8 cellular contexts compared by ENCODE assay signal in genomic region chrX:118975831-118976598, GRCh38. TPM values are rescaled to one million over a fixed set of nuclear protein-coding genes. Genes with fewer than 3 reads are reported as not detected.
DNase-seq lines count a peak whose midpoint lies in the region; ATAC-seq and TF ChIP-seq lines count a peak whose summit lies in the region.

No MANE protein-coding gene starts in this region.

- H3K36me3 Mint-ChIP-seq in activated B cell treated with CpG ODN at 0.5 μM for 24 hours (ENCODE audit: low read depth), result no peaks in the 10 kb centered on the region

- intact Hi-C loops in activated B cell treated with CpG ODN at 0.5 μM for 24 hours (cut with micrococcal nuclease) (loop anchor here (1.0 to 10.0 kb wide), 5 partner anchors 39 to 629 kb away; partner anchors contain the start of genes PGRMC1 and WDR44), mammary epithelial cell (cut with micrococcal nuclease) (no loop called here)

- no TSS peak for BruUV-seq in mammary epithelial cell (replicated peaks; lab: Mats Ljungman, UMichigan)

- H3K9me3 ChIP-seq in mammary epithelial cell (replicated peaks; ENCODE audit: insufficient read depth, low read length), result peaks cover 7% of the 10 kb centered on the region

- H3K9ac ChIP-seq in mammary epithelial cell (ENCODE audit: insufficient read depth, low read length), result no peak overlapping the region

- H3K4me1 Mint-ChIP-seq in activated B cell treated with CpG ODN at 0.5 μM for 24 hours, result peaks cover 15% of the 10 kb centered on the region

- WGBS in mammary epithelial cell (ENCODE audit: low coverage, missing lambda C conversion rate), result 78% methylated on average over 6 of the region's 64 CpGs

- H3K9me3 Mint-ChIP-seq in activated B cell treated with CpG ODN at 0.5 μM for 24 hours, result no peaks in the 10 kb centered on the region

- H3K36me3 ChIP-seq in mammary epithelial cell (ENCODE audit: insufficient read depth, low read length) (no peaks in the 10 kb centered on the region), kidney epithelial cell (ENCODE audit: control insufficient read depth, insufficient read depth, low read length) (no peaks in the 10 kb centered on the region)

- POLR2A ChIA-PET in activated B cell treated with CpG ODN at 0.5 μM for 24 hours (lab: Charles Lee), result interaction anchor here (1.1 kb wide), 1 partner anchor 41 kb away, joined by 3 read pairs; no protein-coding TSS in a partner anchor

- DNase-seq in LNCaP clone FGC (ENCODE audit: low read depth), result no peak
- peak; percentile 54 for DNase-seq in activated B cell treated with CpG ODN at 0.5 μM for 24 hours
- no peak for DNase-seq in mammary epithelial cell
- DNase-seq in kidney epithelial cell (ENCODE audit: low read depth), result no peak
- DNase-seq in stimulated activated CD4-positive, alpha-beta T cell treated with anti-CD3 and anti-CD28 coated beads, Interleukin-15, amount 100 ng/mL, for 24 hours, result peak; percentile 79
- no peak for DNase-seq in NCI-H1436 treated with DMSO at 0.1 percent for 48 hours (lab: John Stamatoyannopoulos, UW)

- no peaks in the 10 kb centered on the region for H4K20me1 ChIP-seq in mammary epithelial cell (ENCODE audit: insufficient read depth, low read length)

- no peaks in the 10 kb centered on the region for H3K79me2 ChIP-seq in mammary epithelial cell (ENCODE audit: insufficient read depth, low read length)

- dilution Hi-C loops in mammary epithelial cell (cut with HindIII; ENCODE audit: low sequenced_read_pairs), result no loop called here

- H3K4me1 ChIP-seq in mammary epithelial cell (ENCODE audit: insufficient read depth, low read length), result peaks cover 19% of the 10 kb centered on the region

- H3K4me2 ChIP-seq in mammary epithelial cell (ENCODE audit: insufficient read depth, low read depth, low read length), result peak overlapping the region; percentile 90

- H3K4me3 Mint-ChIP-seq in activated B cell treated with CpG ODN at 0.5 μM for 24 hours, result peak overlapping the region; percentile 82

- H3K27ac Mint-ChIP-seq in activated B cell treated with CpG ODN at 0.5 μM for 24 hours, result peak overlapping the region; percentile 48

- TF ChIP-seq CTCF in C4-2B (conservative IDR thresholded peaks at IDR 0.05) (no peak), LNCaP clone FGC (IDR thresholded peaks at IDR 0.05; ENCODE audit: control insufficient read depth, extremely low read depth, insufficient read depth) (no peak), activated B cell treated with CpG ODN at 0.5 μM for 24 hours (IDR thresholded peaks at IDR 0.05) (no peak), mammary epithelial cell (conservative IDR thresholded peaks at IDR 0.05 in 1 of 2, IDR thresholded peaks at IDR 0.05 in 1 of 2; ENCODE audit: extremely low read depth in 1 of 2, insufficient read depth in 1 of 2, low read depth in 1 of 2, low read length in 2 of 2) (no peak), kidney epithelial cell (IDR thresholded peaks at IDR 0.05; ENCODE audit: insufficient read depth, low read length, poor library complexity, severe bottlenecking) (no peak)

- H3K27ac ChIP-seq in C4-2B (peak overlapping the region; percentile 69), mammary epithelial cell (ENCODE audit: insufficient read depth, low read depth, low read length) (no peak overlapping the region)

- H3K27me3 ChIP-seq in mammary epithelial cell (ENCODE audit: insufficient read depth, low read length) (peaks cover 10% of the 10 kb centered on the region), kidney epithelial cell (ENCODE audit: control insufficient read depth, insufficient read depth, low read length) (peaks cover 15% of the 10 kb centered on the region)

- CTCF ChIA-PET in activated B cell treated with CpG ODN at 0.5 μM for 24 hours (lab: Charles Lee), result no interaction called here
- CTCF ChIA-PET in mammary epithelial cell (lab: Charles Lee; ENCODE audit: low non-redundant PET), result no interaction called here

- ATAC-seq in activated B cell treated with CpG ODN at 0.5 μM for 24 hours (ENCODE audit: low read depth), result peak; percentile 63
- ATAC-seq in HG02981 (IDR thresholded peaks at IDR 0.05; ENCODE audit: unreplicated experiment), result no peak

- peak overlapping the region; percentile 38 for H3K4me3 ChIP-seq in LNCaP clone FGC (ENCODE audit: low read depth, low read length)
- peak overlapping the region in 2 of 3 experiments; percentile 33 to 38 for H3K4me3 ChIP-seq in mammary epithelial cell (replicated peaks in 1 of 3; ENCODE audit: insufficient read depth in 1 of 3, low read depth in 2 of 3, low read length in 3 of 3)
- H3K4me3 ChIP-seq in kidney epithelial cell (ENCODE audit: low read depth, low read length), result peak overlapping the region; percentile 41

- peaks cover 3% of the 10 kb centered on the region for H3K27me3 Mint-ChIP-seq in activated B cell treated with CpG ODN at 0.5 μM for 24 hours

- in situ Hi-C loops in mammary epithelial cell (cut with MboI; ENCODE audit: low sequenced_read_pairs in 2 of 2), result no loop called here

- H2AFZ ChIP-seq in mammary epithelial cell (ENCODE audit: low read depth, low read length), result peak overlapping the region; percentile 28

RNA-seq across cellular contexts. Expression of gene LONRF3, which starts 1.6 kb away (rescaled TPM):
- 1.3 TPM in 2 replicates for total RNA-seq in activated B cell treated with CpG ODN at 0.5 μM for 24 hours
- 1 to 10 TPM in 1 of 2 donors, not detected in 1; 3.2 TPM for total RNA-seq in mammary epithelial cell
- polyA plus RNA-seq in mammary epithelial cell, result 0.12 TPM
- polyA minus RNA-seq in mammary epithelial cell, result not detected
- total RNA-seq in kidney epithelial cell, result 7.2 and 8.1 TPM in 2 replicates

Comparison
In these comparisons a context has a peak if more than half of its experiments do, and no peak if none do; other contexts are left out.
1. DNase-seq: peak in activated B cell treated with CpG ODN at 0.5 μM for 24 hours (single experiment) and stimulated activated CD4-positive, alpha-beta T cell treated with anti-CD3 and anti-CD28 coated beads, Interleukin-15, amount 100 ng/mL, for 24 hours (single experiment); none in LNCaP clone FGC (single experiment), mammary epithelial cell (single experiment), kidney epithelial cell (single experiment) and NCI-H1436 treated with DMSO at 0.1 percent for 48 hours (single experiment).
2. Peak in every context shown above with its lines, with median percentiles within 50 percentile points of each other: H3K4me3 ChIP-seq.